Comparison of ENCODE assay signal across 9 cellular contexts in genomic region chr10:102231357-102232318, GRCh38. TPM values are rescaled to one million over a fixed set of nuclear protein-coding genes. Genes with fewer than 3 reads are reported as not detected.
DNase-seq lines count a peak whose midpoint lies in the region; ATAC-seq and TF ChIP-seq lines count a peak whose summit lies in the region.
"Had no signal": no experiment of that assay in that cellular context is flagged by ENCODE, and none has a peak within 500 bp of the region (broad histone marks: within the 10 kb centered on the region; RNA-seq: fewer than 3 reads in every experiment).

No MANE protein-coding gene starts in this region.

- H3K4me2 ChIP-seq in PC-9, result peak overlapping the region; percentile 81

- intact Hi-C loops in PC-9 (cut with micrococcal nuclease; ENCODE audit: unreplicated experiment), result loop anchor here (2.0 to 5.0 kb wide), 4 partner anchors 63 to 246 kb away; no protein-coding TSS in a partner anchor
- intact Hi-C loops in Right ventricle myocardium superior (cut with DNase I), result loop anchor here (2.0 kb wide), 1 partner anchor 119 kb away; no protein-coding TSS in a partner anchor

- H3K9me3 ChIP-seq in PC-9 (ENCODE audit: insufficient read depth, low read depth), result no peaks in the 10 kb centered on the region

- H3K4me1 ChIP-seq in PC-9 (replicated peaks; ENCODE audit: insufficient read depth), result peaks cover 11% of the 10 kb centered on the region; the same call in 1 of the 2 replicates

- H3K9me2 ChIP-seq in PC-9 (ENCODE audit: insufficient read depth), result no peaks in the 10 kb centered on the region

- ATAC-seq in Right ventricle myocardium superior (ENCODE audit: poor library complexity) (peak; percentile 48), HG02610 (IDR thresholded peaks at IDR 0.05; ENCODE audit: unreplicated experiment) (no peak), GM19455 (IDR thresholded peaks at IDR 0.05; ENCODE audit: unreplicated experiment) (no peak)

- DNase-seq in SIG-M5 treated with dmso at 0.1 percent for 504 hours (lab: John Stamatoyannopoulos, UW; ENCODE audit: unreplicated experiment) (peak; percentile 40), SIG-M5 (lab: John Stamatoyannopoulos, UW) (no peak), PC-9 (peak in 1 of 2 experiments; percentile 61), activated gamma-delta T cell (lab: John Stamatoyannopoulos, UW) (peak; percentile 29), Right ventricle myocardium superior (peak; percentile 73), skeletal muscle cell (ENCODE audit: low read depth) (no peak)

- no peaks in the 10 kb centered on the region for H3K36me3 ChIP-seq in PC-9 (ENCODE audit: low read depth)

- H3K4me3 ChIP-seq in PC-9 (peak overlapping the region; percentile 57; the same call in 1 of the 2 replicates), skeletal muscle cell (ENCODE audit: low read depth, low read length) (peak overlapping the region; percentile 47)

- H3K27ac ChIP-seq in PC-9, result no peak overlapping the region

- POLR2A ChIA-PET in PC-9 (lab: Charles Lee; ENCODE audit: unreplicated experiment), result no interaction called here

- H2AFZ ChIP-seq in PC-9, result no peak overlapping the region

- BruUV-seq in PC-9 (replicated peaks; lab: Mats Ljungman, UMichigan), result no TSS peak

- H3F3A ChIP-seq in PC-9 (ENCODE audit: insufficient read depth, low read depth), result peaks cover 4% of the 10 kb centered on the region; the same call in 1 of the 2 replicates

- CTCF ChIA-PET in PC-9 (lab: Charles Lee), result interaction anchor here (0.5 to 3.1 kb wide), 12 partner anchors 17 to 352 kb away, joined by 3 to 17 read pairs (median 6); no protein-coding TSS in a partner anchor

- no peaks in the 10 kb centered on the region for H3K79me2 ChIP-seq in PC-9 (ENCODE audit: low read depth)

- peak; percentile 87 for TF ChIP-seq CTCF in PC-9 (conservative IDR thresholded peaks at IDR 0.05)

- no peaks in the 10 kb centered on the region for H4K20me1 ChIP-seq in PC-9 (ENCODE audit: insufficient read depth)

- no peaks in the 10 kb centered on the region for H3K27me3 ChIP-seq in PC-9 (ENCODE audit: insufficient read depth, low read depth)

RNA-seq across cellular contexts. Expression of gene ELOVL3, which starts 5.5 kb away (rescaled TPM):
- total RNA-seq in PC-9 (2021) (0.61 and 0.88 TPM in 2 replicates), Right ventricle myocardium superior (0.22 TPM)

RNA-seq across cellular contexts. Expression of gene PITX3, which starts 9.7 kb away (rescaled TPM):
- total RNA-seq in PC-9 (2021) (not detected in 2 replicates), Right ventricle myocardium superior (3.4 TPM)
- total RNA-seq: lower leg skin had no signal

RNA-seq across cellular contexts. Expression of gene GBF1, which starts 13.7 kb away (rescaled TPM):
- 18.6 and 28.3 TPM in 2 replicates for total RNA-seq in PC-9 (2021)
- total RNA-seq in Right ventricle myocardium superior, result 41.4 TPM

Comparison
In these comparisons a context has a peak if more than half of its experiments do, and no peak if none do; other contexts are left out.
1. DNase-seq: peak in SIG-M5 treated with dmso at 0.1 percent for 504 hours (single experiment), activated gamma-delta T cell (single experiment) and Right ventricle myocardium superior (single experiment); none in SIG-M5 (single experiment) and skeletal muscle cell (single experiment).